ENCODE assay signal across 23 cellular contexts in genomic region chr6:132446842-132447241, GRCh38. TPM values are rescaled to one million over a fixed set of nuclear protein-coding genes. Genes with fewer than 3 reads are reported as not detected.
DNase-seq lines count a peak whose midpoint lies in the region; ATAC-seq and TF ChIP-seq lines count a peak whose summit lies in the region.
"Had no signal": no experiment of that assay in that cellular context is flagged by ENCODE, and none has a peak within 500 bp of the region (broad histone marks: within the 10 kb centered on the region; RNA-seq: fewer than 3 reads in every experiment).

No MANE protein-coding gene starts in this region.

- ATAC-seq in GM21786 (IDR thresholded peaks at IDR 0.05; ENCODE audit: unreplicated experiment): no peak

- no peak overlapping the region for H2AFZ ChIP-seq in ACC112 (ENCODE audit: low read length, unreplicated experiment)

- H3K4me1 Mint-ChIP-seq in HFFc6 (ENCODE audit: low read depth) (peaks cover 54% of the 10 kb centered on the region), brain (peaks cover 26% of the 10 kb centered on the region), neural crest cell (peaks cover 47% of the 10 kb centered on the region)
- H3K4me1 Mint-ChIP-seq: CD8-positive, alpha-beta memory T cell had no signal

- H3K27me3 ChIP-seq in ACC112 (ENCODE audit: insufficient read depth, low read length): no peaks in the 10 kb centered on the region
- H3K27me3 ChIP-seq: BE2C had no signal

- peaks cover 39% of the 10 kb centered on the region for H3K4me1 ChIP-seq in ACC112 (ENCODE audit: control insufficient read depth, insufficient read depth, low read length, unreplicated experiment)
- H3K4me1 ChIP-seq: BE2C had no signal

- H3K4me3 Mint-ChIP-seq in HFFc6 (peak overlapping the region; percentile 73; the same call in 1 of the 2 replicates), brain (no peak overlapping the region), neural crest cell (peak overlapping the region; percentile 58)
- H3K4me3 Mint-ChIP-seq: CD14-positive monocyte; CD8-positive, alpha-beta memory T cell had no signal

- DNase-seq in HFFc6 (no peak), neural crest cell (ENCODE audit: low read depth, low spot score) (no peak), NCI-H2171 treated with DMSO at 0.1 percent for 48 hours (lab: John Stamatoyannopoulos, UW) (no peak), amniotic stem cell (lab: John Stamatoyannopoulos, UW) (no peak)
- DNase-seq: BE2C; Calu3; CD8-positive, alpha-beta memory T cell; DMS79 treated with DMSO at 0.1 percent for 48 hours; H7; MM.1S; NCI-H1694; NCI-H2029 treated with DMSO at 0.1 percent for 48 hours; NCI-H2227 treated with DMSO at 0.1 percent for 48 hours; NCI-H526 treated with DMSO at 0.1 percent for 48 hours; RPMI8226; SHP77 had no signal

- H3K27ac Mint-ChIP-seq in HFFc6: peak overlapping the region; percentile 94
- peak overlapping the region in 4 of 5 experiments; percentile 11 to 68 (median 47) for H3K27ac Mint-ChIP-seq in brain
- peak overlapping the region; percentile 37 for H3K27ac Mint-ChIP-seq in neural crest cell (ENCODE audit: unreplicated experiment)
- H3K27ac Mint-ChIP-seq: CD14-positive monocyte; CD8-positive, alpha-beta memory T cell had no signal

- peak overlapping the region; percentile 89 for H3K27ac ChIP-seq in ACC112 (ENCODE audit: low read depth, low read length)
- H3K27ac ChIP-seq: KMS-11 had no signal

- H3K36me3 ChIP-seq in ACC112 (ENCODE audit: insufficient read depth, low read length): peaks cover 13% of the 10 kb centered on the region
- H3K36me3 ChIP-seq: BE2C had no signal

- H3K9me3 Mint-ChIP-seq in HFFc6 (peaks cover 19% of the 10 kb centered on the region), brain (peaks cover 3 to 12% (median 7%) of the 10 kb centered on the region in 5 experiments), neural crest cell (peaks cover 4% of the 10 kb centered on the region)

- TF ChIP-seq CTCF in HFFc6 (IDR thresholded peaks at IDR 0.05) (no peak), brain (conservative IDR thresholded peaks at IDR 0.05) (no peak), neural crest cell (conservative IDR thresholded peaks at IDR 0.05) (no peak)

- H3K36me3 Mint-ChIP-seq in HFFc6 (ENCODE audit: low read depth) (peaks cover 66% of the 10 kb centered on the region), brain (peaks cover 33% of the 10 kb centered on the region), neural crest cell (ENCODE audit: low read depth) (peaks cover 32% of the 10 kb centered on the region)

- H3K27me3 Mint-ChIP-seq in HFFc6 (ENCODE audit: insufficient read depth): no peaks in the 10 kb centered on the region
- H3K27me3 Mint-ChIP-seq in brain: no peaks in the 10 kb centered on the region
- H3K27me3 Mint-ChIP-seq in neural crest cell (ENCODE audit: low read depth): no peaks in the 10 kb centered on the region
- H3K27me3 Mint-ChIP-seq: CD8-positive, alpha-beta memory T cell had no signal

- no peaks in the 10 kb centered on the region for H3K79me2 ChIP-seq in ACC112 (ENCODE audit: control insufficient read depth, insufficient read depth, low read length, unreplicated experiment)

- no peak overlapping the region for H3K4me3 ChIP-seq in ACC112 (ENCODE audit: low read depth, low read length)

RNA-seq across cellular contexts. Expression of gene MOXD1, which starts 45.6 kb away (rescaled TPM):
- 100 to 1,000 TPM in 5 of 6 experiments, 10 to 100 TPM in 1; 85.0 to 174 (median 153) TPM for total RNA-seq in HFFc6 (2021; fragmentation: NEBNext Ultra II Directional; extraction: Animal tissue kit (Norgen Biotek cat#: 25700))
- polyA plus RNA-seq in brain (ENCODE audit: insufficient read depth, low read depth, low replicate concordance): 3.3 TPM
- total RNA-seq in neural crest cell: 83.6 and 89.4 TPM in 2 replicates
- total RNA-seq: A673; CD8-positive, alpha-beta memory T cell; NCI-H460 had no signal
- polyA plus RNA-seq: CD14-positive monocyte had no signal

Comparison
In these comparisons a context has a peak if more than half of its experiments do, and no peak if none do; other contexts are left out.
1. H3K27ac Mint-ChIP-seq: peak in every context shown above with its lines; median percentile 94 in HFFc6; 47 in brain; 37 in neural crest cell.
2. H3K4me3 Mint-ChIP-seq: peak in HFFc6 (single experiment) and neural crest cell (single experiment); none in brain (0 of 5).